8 cellular contexts compared by ENCODE assay signal in the genomic region with DNA sequence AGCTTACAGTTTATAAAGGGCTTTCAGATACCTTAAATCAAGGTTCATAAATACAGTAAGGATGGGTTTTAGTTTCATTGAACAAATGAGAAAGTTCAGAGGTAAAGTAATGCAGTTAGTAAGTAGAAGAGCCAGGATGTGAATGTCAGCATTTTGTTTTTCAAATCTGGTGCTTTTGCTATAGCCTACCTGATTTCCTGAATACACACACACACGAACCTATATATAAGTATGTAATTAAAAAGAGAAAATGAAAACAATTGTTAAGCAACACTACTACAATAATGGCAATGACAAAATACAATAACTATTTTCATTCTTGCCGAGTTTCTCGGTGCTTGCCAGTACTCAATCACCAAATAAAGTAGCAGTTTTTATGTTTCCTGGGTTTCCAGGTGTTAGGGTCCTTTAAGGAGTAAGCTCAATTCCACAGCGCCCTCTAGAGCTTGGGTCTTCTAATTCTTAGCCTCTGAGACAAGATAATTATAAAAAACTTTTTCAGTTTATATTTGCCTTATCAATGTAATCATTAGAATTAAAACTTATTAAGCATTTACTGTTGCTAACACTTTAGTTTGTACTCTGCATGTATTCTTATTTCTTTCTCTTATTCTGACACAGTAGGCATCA.
A peak's percentile ranks its signal among the peaks of the same experiment; 100 is the strongest.
DNase-seq lines count a peak whose midpoint lies in the region; ATAC-seq and TF ChIP-seq lines count a peak whose summit lies in the region.

No MANE protein-coding gene starts in this region.

- DNase-seq in activated CD4-positive, alpha-beta T cell treated with anti-CD3 and anti-CD28 coated beads for 24 hours (ENCODE audit: low read depth in 2 of 2): peak; percentile 17 to 40
- DNase-seq in activated CD4-positive, alpha-beta T cell treated with anti-CD3 and anti-CD28 coated beads for 1 hour: no peak
- DNase-seq in NCI-H526 treated with DMSO at 0.1 percent for 48 hours (lab: John Stamatoyannopoulos, UW): peak; percentile 30
- DNase-seq in body of pancreas: peak; percentile 17 to 54 (median 39)
- DNase-seq in midbrain (lab: John Stamatoyannopoulos, UW): peak; percentile 5
- no peak for DNase-seq in SW480 (ENCODE audit: low spot score)

- H3K36me3 ChIP-seq in body of pancreas (replicated peaks in 1 of 2; ENCODE audit: insufficient read depth in 1 of 2, low read depth in 2 of 2): no peaks in the 10 kb centered on the region

- no peak overlapping the region for H3K27ac ChIP-seq in body of pancreas

- intact Hi-C loops in body of pancreas (cut with DNase I): no loop called here

- no peak overlapping the region for H3K4me3 ChIP-seq in body of pancreas

- ATAC-seq in HG02623 (IDR thresholded peaks at IDR 0.05; ENCODE audit: unreplicated experiment) (peak; percentile 78), body of pancreas (no peak), GM18873 (IDR thresholded peaks at IDR 0.05; ENCODE audit: low FRiP score, unreplicated experiment) (no peak)

- no peak for TF ChIP-seq POLR2A in body of pancreas (IDR thresholded peaks at IDR 0.05)

- no peaks in the 10 kb centered on the region for H3K4me1 ChIP-seq in body of pancreas

- TF ChIP-seq CTCF in body of pancreas (IDR thresholded peaks at IDR 0.05): peak in 5 of 7 experiments; percentile 27 to 48 (median 41)

- H3K27me3 ChIP-seq in body of pancreas: no peaks in the 10 kb centered on the region

- WGBS in body of pancreas, 2 donors: 33 to 36% methylated on average over 4 of the region's 4 CpGs

- H3K9me3 ChIP-seq in body of pancreas: no peaks in the 10 kb centered on the region

Comparison
In these comparisons a context has a peak if more than half of its experiments do, and no peak if none do; other contexts are left out.
1. DNase-seq: peak in activated CD4-positive, alpha-beta T cell treated with anti-CD3 and anti-CD28 coated beads for 24 hours (2 of 2), NCI-H526 treated with DMSO at 0.1 percent for 48 hours (single experiment), body of pancreas (4 of 4) and midbrain (single experiment); none in activated CD4-positive, alpha-beta T cell treated with anti-CD3 and anti-CD28 coated beads for 1 hour (single experiment) and SW480 (single experiment).